ENCODE assay signal across 9 cellular contexts in the genomic region with DNA sequence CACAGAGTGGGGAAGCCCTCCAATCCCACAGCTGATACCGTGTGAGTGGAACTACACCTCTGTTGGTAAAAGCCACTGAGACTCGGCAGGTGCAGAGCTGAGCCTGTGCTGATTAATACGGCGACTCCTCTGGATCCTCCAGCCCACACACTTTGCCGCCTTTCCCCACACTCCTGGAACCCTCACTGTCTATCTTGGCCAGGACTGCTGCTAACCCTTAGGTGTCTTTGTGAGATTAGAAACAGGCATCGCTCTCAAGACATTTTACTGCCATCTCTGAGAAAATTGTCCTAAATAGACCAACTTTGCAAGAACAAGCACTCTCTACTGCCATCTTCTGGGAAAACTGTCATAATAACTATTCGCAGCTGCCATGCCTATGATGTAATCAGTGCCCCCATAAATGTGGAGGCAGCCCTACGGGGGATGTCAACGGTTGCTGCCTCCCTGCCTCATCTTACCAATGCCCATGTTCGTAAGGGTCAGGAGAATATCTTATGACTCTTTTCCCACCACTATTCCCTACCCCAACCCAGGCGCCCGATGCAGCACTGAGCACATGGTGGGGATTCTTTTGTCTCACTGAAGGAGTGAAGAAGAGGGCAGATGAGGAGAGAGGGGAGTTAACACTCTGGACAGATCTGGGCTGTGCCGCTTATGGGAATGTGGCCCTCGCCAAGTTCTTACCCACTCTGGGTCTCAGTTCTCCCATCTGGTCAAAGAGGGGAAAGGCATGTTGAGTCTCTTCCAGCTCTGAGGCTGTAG.
A peak's percentile ranks its signal among the peaks of the same experiment; 100 is the strongest.
DNase-seq lines count a peak whose midpoint lies in the region; ATAC-seq and TF ChIP-seq lines count a peak whose summit lies in the region.
"Had no signal": no experiment of that assay in that cellular context is flagged by ENCODE, and none has a peak within 500 bp of the region (broad histone marks: within the 10 kb centered on the region; RNA-seq: fewer than 3 reads in every experiment).

No MANE protein-coding gene starts in this region.

- H3K9ac ChIP-seq in OCI-LY3 (ENCODE audit: low read length): peak overlapping the region; percentile 34

- H3K27ac Mint-ChIP-seq in memory B cell: no peak overlapping the region
- H3K27ac Mint-ChIP-seq: natural killer cell treated with Interleukin-12 subunit alpha and Interleukin-12 subunit beta and Interleukin-15 and Interleukin-18, amount 100 ng/mL, for 72 hours had no signal

- no peaks in the 10 kb centered on the region for H3K36me3 ChIP-seq in OCI-LY3 (replicated peaks; ENCODE audit: low read depth, low read length)

- H3K9me3 ChIP-seq in OCI-LY3 (ENCODE audit: insufficient read depth, low read length): no peaks in the 10 kb centered on the region

- H3K4me2 ChIP-seq in OCI-LY3 (ENCODE audit: low read length): peak overlapping the region; percentile 70

- peak overlapping the region; percentile 63 for H3K4me3 ChIP-seq in OCI-LY3 (ENCODE audit: low read length)

- H3K79me2 ChIP-seq in OCI-LY3 (ENCODE audit: low read length): no peaks in the 10 kb centered on the region

- no peak overlapping the region for H3K27ac ChIP-seq in OCI-LY3 (ENCODE audit: low read length)

- H3K4me3 Mint-ChIP-seq in memory B cell: peak overlapping the region; percentile 1
- H3K4me3 Mint-ChIP-seq: natural killer cell treated with Interleukin-12 subunit alpha and Interleukin-12 subunit beta and Interleukin-15 and Interleukin-18, amount 100 ng/mL, for 72 hours had no signal

- peaks cover 17% of the 10 kb centered on the region for H3K27me3 Mint-ChIP-seq in memory B cell

- peak; percentile 90 for TF ChIP-seq CTCF in OCI-LY3 (IDR thresholded peaks at IDR 0.05; ENCODE audit: low read depth, low read length)

- no peaks in the 10 kb centered on the region for H4K20me1 ChIP-seq in OCI-LY3 (ENCODE audit: insufficient read depth, low read length)

- H3K9me3 Mint-ChIP-seq in memory B cell: no peaks in the 10 kb centered on the region
- H3K9me3 Mint-ChIP-seq: natural killer cell treated with Interleukin-12 subunit alpha and Interleukin-12 subunit beta and Interleukin-15 and Interleukin-18, amount 100 ng/mL, for 72 hours had no signal

- peaks cover 67% of the 10 kb centered on the region for H3K27me3 ChIP-seq in OCI-LY3 (ENCODE audit: low read depth, low read length)

- H3K4me1 Mint-ChIP-seq in memory B cell: peaks cover 7% of the 10 kb centered on the region

- H3K36me3 Mint-ChIP-seq in memory B cell: no peaks in the 10 kb centered on the region
- H3K36me3 Mint-ChIP-seq: natural killer cell treated with Interleukin-12 subunit alpha and Interleukin-12 subunit beta and Interleukin-15 and Interleukin-18, amount 100 ng/mL, for 72 hours had no signal

- peak; percentile 20 for DNase-seq in DMS79 (lab: John Stamatoyannopoulos, UW)
- DNase-seq in KG1 (lab: John Stamatoyannopoulos, UW): peak; percentile 44
- DNase-seq in cerebellar cortex (ENCODE audit: low spot score): peak; percentile 82
- DNase-seq in memory B cell (ENCODE audit: low spot score in 2 of 2): peak in 1 of 2 donors; percentile 9
- DNase-seq in dedifferentiated amniotic fluid mesenchymal stem cell (ENCODE audit: extremely low spot score): no peak

- ATAC-seq in memory B cell (ENCODE audit: low read depth): peak; percentile 51
- ATAC-seq in GM21576 (IDR thresholded peaks at IDR 0.05; ENCODE audit: unreplicated experiment): no peak
- no peak for ATAC-seq in GM18520 (IDR thresholded peaks at IDR 0.05; ENCODE audit: unreplicated experiment)

- H2AFZ ChIP-seq in OCI-LY3 (ENCODE audit: low read depth, low read length): peak overlapping the region; percentile 85

- H3K4me1 ChIP-seq in OCI-LY3 (ENCODE audit: low read length): peaks cover 15% of the 10 kb centered on the region
